Comparison of ENCODE assay signal across 24 cellular contexts in the genomic region with DNA sequence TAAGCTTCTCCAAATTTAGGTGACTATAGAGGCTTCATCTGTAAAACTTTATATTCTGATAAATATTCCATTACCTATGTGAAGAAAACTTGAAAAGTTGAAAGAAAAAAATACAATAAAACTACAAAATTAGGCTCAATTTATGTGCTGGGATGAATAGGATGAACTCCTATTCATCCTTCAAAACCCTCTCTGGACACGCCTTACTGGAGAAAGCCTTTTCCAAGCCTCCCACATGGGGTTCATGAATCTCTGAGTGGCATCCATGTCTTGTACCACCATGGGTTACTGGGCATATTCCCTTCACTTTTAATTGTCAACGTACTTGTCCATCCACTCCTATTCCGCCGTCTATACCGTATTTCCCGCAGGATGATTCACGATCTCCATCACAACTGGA. TPM values are rescaled to one million over a fixed set of nuclear protein-coding genes. Genes with fewer than 3 reads are reported as not detected.
DNase-seq lines count a peak whose midpoint lies in the region; ATAC-seq and TF ChIP-seq lines count a peak whose summit lies in the region.
"Had no signal": no experiment of that assay in that cellular context is flagged by ENCODE, and none has a peak within 500 bp of the region (broad histone marks: within the 10 kb centered on the region; RNA-seq: fewer than 3 reads in every experiment).

No MANE protein-coding gene starts in this region.

- H3K4me1 Mint-ChIP-seq in MCF 10A (ENCODE audit: insufficient read depth, unreplicated experiment) (peaks cover 42% of the 10 kb centered on the region), WTC11 (peaks cover 76% of the 10 kb centered on the region), T-helper 17 cell (peaks cover 3% of the 10 kb centered on the region)

- no peak overlapping the region for H3K23ac ChIP-seq in mesendoderm (ENCODE audit: low read length)

- H3K36me3 Mint-ChIP-seq in MCF 10A (ENCODE audit: insufficient read depth, unreplicated experiment) (peaks cover 13% of the 10 kb centered on the region), WTC11 (peaks cover 12% of the 10 kb centered on the region), T-helper 17 cell (ENCODE audit: low read depth) (peaks cover 5% of the 10 kb centered on the region)
- H3K36me3 Mint-ChIP-seq: CD14-positive monocyte; CD8-positive, alpha-beta memory T cell had no signal

- H3K9me3 ChIP-seq in breast epithelium = no peaks in the 10 kb centered on the region
- H3K9me3 ChIP-seq in adrenal gland (replicated peaks in 1 of 3) = no peaks in the 10 kb centered on the region
- H3K9me3 ChIP-seq in T-helper 17 cell (ENCODE audit: control insufficient read depth, low read length, poor library complexity, severe bottlenecking) = no peaks in the 10 kb centered on the region
- H3K9me3 ChIP-seq: A549, BE2C had no signal

- H3K4me1 ChIP-seq in breast epithelium (no peaks in the 10 kb centered on the region), mesendoderm (ENCODE audit: control insufficient read depth, low read depth, low read length) (peaks cover 14% of the 10 kb centered on the region), adrenal gland (replicated peaks in 1 of 2) (no peaks in the 10 kb centered on the region)
- H3K4me1 ChIP-seq: BE2C had no signal

- no peak overlapping the region for H3K9ac ChIP-seq in mesendoderm (ENCODE audit: low read length)
- H3K9ac ChIP-seq: BLaER1 treated with 17β-estradiol and CSF1 and Interleukin-3, amounts not matched to agents 10 nM and 100 nM had no signal

- H3K79me1 ChIP-seq in mesendoderm (ENCODE audit: low read length) = peaks cover 3% of the 10 kb centered on the region

- H3K27ac Mint-ChIP-seq in MCF 10A (ENCODE audit: low read depth, unreplicated experiment) = peak overlapping the region; percentile 66
- H3K27ac Mint-ChIP-seq in WTC11 = peak overlapping the region; percentile 82; the same call in 1 of the 2 replicates
- H3K27ac Mint-ChIP-seq in T-helper 17 cell = no peak overlapping the region
- H3K27ac Mint-ChIP-seq: CD14-positive monocyte; CD4-positive, alpha-beta T cell; CD8-positive, alpha-beta memory T cell had no signal

- H3K4me3 ChIP-seq in breast epithelium (no peak overlapping the region), mesendoderm (ENCODE audit: low read length) (no peak overlapping the region), adrenal gland (no peak overlapping the region)
- H3K4me3 ChIP-seq: A549; BLaER1 treated with 17β-estradiol and CSF1 and Interleukin-3, amounts not matched to agents 10 nM and 100 nM; GM12878 had no signal

- H3K27ac ChIP-seq in breast epithelium = no peak overlapping the region
- no peak overlapping the region for H3K27ac ChIP-seq in mesendoderm (ENCODE audit: low read depth, low read length)
- H3K27ac ChIP-seq in adrenal gland = no peak overlapping the region
- H3K27ac ChIP-seq: A549; BLaER1 treated with 17β-estradiol and CSF1 and Interleukin-3, amounts not matched to agents 10 nM and 100 nM had no signal

- H2AK5ac ChIP-seq in mesendoderm (ENCODE audit: low read length) = peak overlapping the region; percentile 61

- CTCF ChIA-PET in MCF 10A (lab: Yijun Ruan, JAX) (interaction anchor here (0.5 kb wide), 1 partner anchor 57 kb away, joined by 3 read pairs; no protein-coding TSS in a partner anchor), WTC11 (lab: Charles Lee) (no interaction called here)

- POLR2A ChIA-PET in MCF 10A (lab: Yijun Ruan, JAX) (no interaction called here), WTC11 (lab: Charles Lee) (no interaction called here)

- H3K18ac ChIP-seq in mesendoderm (ENCODE audit: low read length) = no peak overlapping the region

- ATAC-seq in WTC11 (no peak), T-helper 17 cell (no peak)
- ATAC-seq: A549, GM12878 had no signal

- H3K36me3 ChIP-seq in breast epithelium = no peaks in the 10 kb centered on the region
- H3K36me3 ChIP-seq in mesendoderm (ENCODE audit: control insufficient read depth, insufficient read depth, low read length) = no peaks in the 10 kb centered on the region
- no peaks in the 10 kb centered on the region for H3K36me3 ChIP-seq in adrenal gland (replicated peaks in 1 of 2)
- H3K36me3 ChIP-seq: BE2C; BLaER1 treated with 17β-estradiol and CSF1 and Interleukin-3, amounts not matched to agents 10 nM and 100 nM had no signal

- BruUV-seq in MCF 10A (replicated peaks; lab: Mats Ljungman, UMichigan) = no TSS peak

- no peak overlapping the region for H4K5ac ChIP-seq in mesendoderm (ENCODE audit: low read length)

- H3K79me2 ChIP-seq in mesendoderm (ENCODE audit: control insufficient read depth, insufficient read depth, low read length) = peaks cover 12% of the 10 kb centered on the region

- H3K27me3 ChIP-seq in breast epithelium (no peaks in the 10 kb centered on the region), mesendoderm (ENCODE audit: insufficient read depth, low read length, poor library complexity) (no peaks in the 10 kb centered on the region), adrenal gland (no peaks in the 10 kb centered on the region)
- H3K27me3 ChIP-seq: BLaER1 treated with 17β-estradiol and CSF1 and Interleukin-3, amounts not matched to agents 10 nM and 100 nM had no signal

- DNase-seq in MCF 10A (ENCODE audit: unreplicated experiment) (no peak), breast epithelium (ENCODE audit: low spot score in 2 of 2) (no peak), WTC11 (ENCODE audit: low spot score) (no peak), mesendoderm (no peak), adrenal gland (no peak), T-helper 17 cell (no peak), HuH-7 (ENCODE audit: low spot score) (no peak)
- DNase-seq: 8988T; ACHN; AML-193; BE2C; CD4-positive, alpha-beta T cell; CD8-positive, alpha-beta memory T cell; DMS 273 treated with DMSO at 0.1 percent for 48 hours; DMS79; EL; GDM1; GOT3; H7; HCEC 1CT had no signal

- H2BK120ac ChIP-seq in mesendoderm (ENCODE audit: low read depth, low read length) = no peak overlapping the region

- no peak overlapping the region for H2BK5ac ChIP-seq in mesendoderm (ENCODE audit: low read length)

- no peak overlapping the region for H2BK15ac ChIP-seq in mesendoderm (replicated peaks; ENCODE audit: low read depth)

- TF ChIP-seq POLR2A in breast epithelium (IDR thresholded peaks at IDR 0.05) = no peak
- TF ChIP-seq POLR2A in adrenal gland (IDR thresholded peaks at IDR 0.05) = no peak

- no peak overlapping the region for H3K4ac ChIP-seq in mesendoderm (ENCODE audit: low read depth, low read length)

- no peak overlapping the region for H3K4me2 ChIP-seq in mesendoderm (ENCODE audit: low read length)
- H3K4me2 ChIP-seq: A549 had no signal

- intact Hi-C loops in MCF 10A (cut with micrococcal nuclease) (no loop called here), breast epithelium (cut with DNase I; ENCODE audit: low total_unique reads) (no loop called here), adrenal gland (cut with DNase I) (no loop called here)

- H3K27me3 Mint-ChIP-seq in MCF 10A (ENCODE audit: insufficient read depth, unreplicated experiment) = no peaks in the 10 kb centered on the region
- peaks cover 9% of the 10 kb centered on the region for H3K27me3 Mint-ChIP-seq in WTC11 (ENCODE audit: low read depth)
- H3K27me3 Mint-ChIP-seq in T-helper 17 cell = peaks cover 54% of the 10 kb centered on the region

- no peak overlapping the region for H3K4me3 Mint-ChIP-seq in MCF 10A (ENCODE audit: unreplicated experiment)
- H3K4me3 Mint-ChIP-seq in WTC11 = no peak overlapping the region
- no peak overlapping the region for H3K4me3 Mint-ChIP-seq in T-helper 17 cell
- H3K4me3 Mint-ChIP-seq: CD14-positive monocyte; CD4-positive, alpha-beta T cell; CD8-positive, alpha-beta memory T cell had no signal

- peak overlapping the region; percentile 6 for H3K56ac ChIP-seq in mesendoderm (ENCODE audit: low read length)

- WGBS in mesendoderm (ENCODE audit: extremely low coverage, insufficient coverage, low lambda C conversion rate) = 100% methylated on average over 4 of the region's 7 CpGs
- WGBS in adrenal gland, 4 donors = 93 to 96% (median 94%) methylated on average over 7 of the region's 7 CpGs

- TF ChIP-seq CTCF in MCF 10A (IDR thresholded peaks at IDR 0.05; ENCODE audit: unreplicated experiment) (no peak), breast epithelium (IDR thresholded peaks at IDR 0.05) (no peak), WTC11 (IDR thresholded peaks at IDR 0.05) (no peak), adrenal gland (IDR thresholded peaks at IDR 0.05) (no peak)

- H3K9me3 Mint-ChIP-seq in MCF 10A (ENCODE audit: unreplicated experiment) = no peaks in the 10 kb centered on the region
- H3K9me3 Mint-ChIP-seq in WTC11 = peaks cover 3% of the 10 kb centered on the region
- H3K9me3 Mint-ChIP-seq: CD4-positive, alpha-beta T cell had no signal

- no peak overlapping the region for H4K8ac ChIP-seq in mesendoderm (ENCODE audit: low read depth, low read length)

TF ChIP-seq in WTC11, 78 proteins besides CTCF, POLR2A, EP300 and RAD21 (continues in another document):
- TF ChIP-seq ZNF396 (CRISPR knock-in tag; IDR thresholded peaks at IDR 0.05; ENCODE audit: borderline replicate concordance) (no peak), ZNF317 (CRISPR knock-in tag; IDR thresholded peaks at IDR 0.05; ENCODE audit: borderline replicate concordance, low read depth) (no peak), ATF1 (CRISPR knock-in tag; IDR thresholded peaks at IDR 0.05) (no peak)

RNA-seq across cellular contexts. Expression of a gene that starts 55.7 kb away (rescaled TPM):
- total RNA-seq in MCF 10A (2022) (3.9 and 5.7 TPM in 2 replicates), breast epithelium (1 to 10 TPM; 2.0 to 4.7 (median 3.2) TPM), WTC11 (2021) (16.3 to 21.3 TPM (median 16.7 TPM) in 3 replicates), adrenal gland (1 to 10 TPM in 6 of 8 donors, under 1 TPM in 2; 0.84 to 2.7 (median 1.7) TPM), T-helper 17 cell (under 1 TPM; 0.40 to 0.42 TPM)
- 1.3 TPM for polyA plus RNA-seq in mesendoderm (2013, experiment 1 of 2)
- 1.4 TPM for polyA plus RNA-seq in mesendoderm (2013, experiment 2 of 2)
- 1 to 10 TPM in 1 of 3 donors, under 1 TPM in 2; 0.64 to 1.2 (median 0.88) TPM for polyA plus RNA-seq in adrenal gland
- polyA plus RNA-seq: CD8-positive, alpha-beta memory T cell had no signal
